Comparison of ENCODE assay signal across 8 cellular contexts in genomic region chr11:9385288-9385902, GRCh38. TPM values are rescaled to one million over a fixed set of nuclear protein-coding genes. Genes with fewer than 3 reads are reported as not detected.
DNase-seq lines count a peak whose midpoint lies in the region; ATAC-seq and TF ChIP-seq lines count a peak whose summit lies in the region.

No MANE protein-coding gene starts in this region.

- H4K20me1 ChIP-seq in PC-3 (ENCODE audit: low read length), result peaks cover 44% of the 10 kb centered on the region

- peak overlapping the region in 1 of 2 experiments; percentile 45 for H3K14ac ChIP-seq in mesenchymal stem cell (ENCODE audit: low read length in 2 of 2)

- no TSS peak for BruUV-seq in PC-3 (replicated peaks; lab: Mats Ljungman, UMichigan)

- ATAC-seq in HG02870 (IDR thresholded peaks at IDR 0.05; ENCODE audit: unreplicated experiment), result peak; percentile 21
- ATAC-seq in PC-3, result peak; percentile 47
- ATAC-seq in HG03159 (IDR thresholded peaks at IDR 0.05; ENCODE audit: unreplicated experiment), result no peak

- H3K9ac ChIP-seq in PC-3 (ENCODE audit: low read length) (peak overlapping the region; percentile 100), mesenchymal stem cell (ENCODE audit: low read length) (peak overlapping the region; percentile 92)

- H3K18ac ChIP-seq in mesenchymal stem cell (ENCODE audit: low read depth in 1 of 2, low read length in 2 of 2), result peak overlapping the region; percentile 35 to 71

- POLR2A ChIA-PET in PC-3 (lab: Charles Lee; ENCODE audit: unreplicated experiment), result interaction anchor here (0.6 to 0.9 kb wide), 2 partner anchors 72 to 799 kb away, joined by 3 read pairs; no protein-coding TSS in a partner anchor

- peak overlapping the region in 1 of 2 experiments; percentile 75 for H3K4ac ChIP-seq in mesenchymal stem cell (ENCODE audit: low read depth in 1 of 2, low read length in 2 of 2)

- 0% methylated on average over 8 of the region's 11 CpGs for WGBS in mesenchymal stem cell
- 5% methylated on average over 11 of the region's 11 CpGs for WGBS in urinary bladder

- H3K4me2 ChIP-seq in PC-3 (ENCODE audit: low read length) (peak overlapping the region; percentile 88), mesenchymal stem cell (ENCODE audit: low read length, poor library complexity, severe bottlenecking) (peak overlapping the region; percentile 70)

- no peak overlapping the region for H2BK12ac ChIP-seq in mesenchymal stem cell (ENCODE audit: low read length in 2 of 2)

- H2AK5ac ChIP-seq in mesenchymal stem cell (ENCODE audit: low read length, severe bottlenecking), result no peak overlapping the region

- peak overlapping the region; percentile 74 for H2BK5ac ChIP-seq in mesenchymal stem cell (ENCODE audit: low read depth, low read length, poor library complexity, severe bottlenecking)

- H3K79me2 ChIP-seq in PC-3 (ENCODE audit: low read length), result peaks cover 63% of the 10 kb centered on the region

- H2AFZ ChIP-seq in PC-3 (ENCODE audit: low read length), result peak overlapping the region; percentile 82; the same call in 1 of the 2 replicates
- H2AFZ ChIP-seq in mesenchymal stem cell (ENCODE audit: low read depth, low read length), result no peak overlapping the region

- peak overlapping the region; percentile 98 for H3K4me3 ChIP-seq in PC-3 (ENCODE audit: low read length)
- H3K4me3 ChIP-seq in choroid plexus epithelial cell (ENCODE audit: low read depth, low read length), result peak overlapping the region; percentile 94
- H3K4me3 ChIP-seq in mesenchymal stem cell (ENCODE audit: insufficient read depth in 1 of 2, low read depth in 1 of 2, low read length in 2 of 2), result peak overlapping the region; percentile 93 to 95
- H3K4me3 ChIP-seq in urinary bladder (ENCODE audit: low read depth, low read length), result peak overlapping the region; percentile 79

- H3K4me1 ChIP-seq in PC-3 (ENCODE audit: insufficient read depth, low read length) (peaks cover 9% of the 10 kb centered on the region), mesenchymal stem cell (ENCODE audit: control insufficient read depth, insufficient read depth, low read depth, low read length) (peaks cover 3% of the 10 kb centered on the region), urinary bladder (ENCODE audit: insufficient read depth) (no peaks in the 10 kb centered on the region)

- no peak overlapping the region for H4K8ac ChIP-seq in mesenchymal stem cell (ENCODE audit: low read length)

- peak overlapping the region; percentile 82 for H3K27ac ChIP-seq in PC-3 (ENCODE audit: low read length)
- H3K27ac ChIP-seq in mesenchymal stem cell (ENCODE audit: low read length, poor library complexity, severe bottlenecking), result peak overlapping the region; percentile 70
- H3K27ac ChIP-seq in urinary bladder (ENCODE audit: low read depth), result peak overlapping the region; percentile 89

- H3F3A ChIP-seq in PC-3 (ENCODE audit: low read length, unreplicated experiment), result no peaks in the 10 kb centered on the region

- no peak overlapping the region for H3K23ac ChIP-seq in mesenchymal stem cell (ENCODE audit: low read length in 2 of 2)

- H3K27me3 ChIP-seq in PC-3 (ENCODE audit: low read length) (no peaks in the 10 kb centered on the region), mesenchymal stem cell (ENCODE audit: control insufficient read depth in 1 of 2, insufficient read depth in 1 of 2, low read length in 2 of 2) (no peaks in the 10 kb centered on the region)

- TF ChIP-seq CTCF in PC-3 (conservative IDR thresholded peaks at IDR 0.05; ENCODE audit: low read depth, low read length) (no peak), choroid plexus epithelial cell (conservative IDR thresholded peaks at IDR 0.05; ENCODE audit: low read depth, low read length) (no peak)

- no peak overlapping the region for H2BK15ac ChIP-seq in mesenchymal stem cell (ENCODE audit: low read depth, poor library complexity, severe bottlenecking)

- CTCF ChIA-PET in PC-3 (lab: Charles Lee), result interaction anchor here (0.8 kb wide), 1 partner anchor 121 kb away, joined by 3 read pairs; no protein-coding TSS in a partner anchor

- H3K36me3 ChIP-seq in PC-3 (ENCODE audit: low read depth, low read length) (peaks cover 12% of the 10 kb centered on the region; the same call in 1 of the 2 replicates), mesenchymal stem cell (ENCODE audit: control insufficient read depth in 1 of 2, insufficient read depth in 2 of 2, low read depth in 1 of 2, low read length in 2 of 2) (peaks cover 2 to 11% of the 10 kb centered on the region in 2 experiments), urinary bladder (ENCODE audit: insufficient read depth) (no peaks in the 10 kb centered on the region)

- no peaks in the 10 kb centered on the region for H3K79me1 ChIP-seq in mesenchymal stem cell (replicated peaks; ENCODE audit: low read length, poor library complexity, severe bottlenecking)

- H2BK120ac ChIP-seq in mesenchymal stem cell (ENCODE audit: low read depth, low read length), result no peak overlapping the region

- no peaks in the 10 kb centered on the region for H3K9me2 ChIP-seq in PC-3 (replicated peaks; ENCODE audit: low read length)

- DNase-seq in NCI-H1092 treated with DMSO at 0.1 percent for 48 hours (lab: John Stamatoyannopoulos, UW), result peak; percentile 43
- DNase-seq in NCI-H1092 (lab: John Stamatoyannopoulos, UW), result no peak
- DNase-seq in PC-3, result no peak
- no peak for DNase-seq in choroid plexus epithelial cell (ENCODE audit: low read depth)
- no peak for DNase-seq in mesenchymal stem cell

- intact Hi-C loops in PC-3 (cut with micrococcal nuclease), result loop anchor here (2.0 kb wide), 1 partner anchor 71 kb away; the partner anchor contains the start of gene TMEM41B

- H3K9me3 ChIP-seq in PC-3 (ENCODE audit: low read length), result no peaks in the 10 kb centered on the region
- H3K9me3 ChIP-seq in mesenchymal stem cell (ENCODE audit: control insufficient read depth, low read length), result no peaks in the 10 kb centered on the region

- no peak overlapping the region for H4K91ac ChIP-seq in mesenchymal stem cell (ENCODE audit: low read length)

RNA-seq across cellular contexts. Expression of gene IPO7, which starts 0.9 kb away (rescaled TPM):
- total RNA-seq in PC-3 (2014; rRNA removed) (78.9 and 109 TPM in 2 replicates), urinary bladder (202 TPM)
- polyA plus RNA-seq in mesenchymal stem cell (2013, experiment 1 of 2), result 63.5 TPM
- 63.4 TPM for polyA plus RNA-seq in mesenchymal stem cell (2013, experiment 2 of 2)
- polyA plus RNA-seq in urinary bladder, result 71.0 TPM
